8 cellular contexts compared by ENCODE assay signal in genomic region chr10:69061305-69062161, GRCh38. TPM values are rescaled to one million over a fixed set of nuclear protein-coding genes. Genes with fewer than 3 reads are reported as not detected.
DNase-seq lines count a peak whose midpoint lies in the region; ATAC-seq and TF ChIP-seq lines count a peak whose summit lies in the region.

No MANE protein-coding gene starts in this region.

- peak overlapping the region; percentile 67 to 77 for H3K27ac ChIP-seq in prostate gland

- no peaks in the 10 kb centered on the region for H3K36me3 ChIP-seq in prostate gland

- H3K9me3 ChIP-seq in prostate gland, result no peaks in the 10 kb centered on the region

- WGBS in prostate gland, result 39% methylated on average over 20 of the region's 20 CpGs

- peak; percentile 51 for DNase-seq in DMS53 treated with DMSO at 0.1 percent for 48 hours (lab: John Stamatoyannopoulos, UW; ENCODE audit: unreplicated experiment)
- DNase-seq in MV-4-11 (lab: John Stamatoyannopoulos, UW), result peak; percentile 99
- peak; percentile 75 for DNase-seq in activated effector memory CD4-positive, alpha-beta T cell treated with anti-CD3 and anti-CD28 coated beads, Interleukin-2, amount 50 U/mL, for 16 hours
- peak; percentile 44 for DNase-seq in germinal center (ENCODE audit: low spot score)
- no peak for DNase-seq in prostate gland (ENCODE audit: low spot score)

- no peak overlapping the region for H3K4me3 ChIP-seq in prostate gland

- no peak for TF ChIP-seq CTCF in prostate gland (IDR thresholded peaks at IDR 0.05)

- ATAC-seq in GM21529 (IDR thresholded peaks at IDR 0.05; ENCODE audit: unreplicated experiment) (peak; percentile 48), HG03520 (IDR thresholded peaks at IDR 0.05; ENCODE audit: unreplicated experiment) (no peak), HG03159 (IDR thresholded peaks at IDR 0.05; ENCODE audit: unreplicated experiment) (no peak)

- intact Hi-C loops in prostate gland (cut with DNase I), result no loop called here

- no peak for TF ChIP-seq POLR2A in prostate gland (IDR thresholded peaks at IDR 0.05)

- no peaks in the 10 kb centered on the region for H3K4me1 ChIP-seq in prostate gland (replicated peaks)

- H3K27me3 ChIP-seq in prostate gland (replicated peaks; ENCODE audit: insufficient read depth), result no peaks in the 10 kb centered on the region

RNA-seq across cellular contexts. Expression of gene SRGN, which starts 26.4 kb away (rescaled TPM):
- total RNA-seq in prostate gland, result 10 to 100 TPM; 29.1 to 44.3 TPM
